ENCODE assay signal across 15 cellular contexts in genomic region chr3:136332776-136333175, GRCh38.
DNase-seq lines count a peak whose midpoint lies in the region; ATAC-seq and TF ChIP-seq lines count a peak whose summit lies in the region.
"Had no signal": no experiment of that assay in that cellular context is flagged by ENCODE, and none has a peak within 500 bp of the region (broad histone marks: within the 10 kb centered on the region; RNA-seq: fewer than 3 reads in every experiment).

No MANE protein-coding gene starts in this region.

- H3K4me3 Mint-ChIP-seq in natural killer cell = no peak overlapping the region
- H3K4me3 Mint-ChIP-seq in natural killer cell treated with Interleukin-12 subunit alpha and Interleukin-12 subunit beta and Interleukin-15 and Interleukin-18, amount 100 ng/mL, for 72 hours = no peak overlapping the region
- no peak overlapping the region for H3K4me3 Mint-ChIP-seq in activated CD8-positive, alpha-beta T cell treated with anti-CD3 and anti-CD28 coated beads for 36 hours
- H3K4me3 Mint-ChIP-seq: dendritic cell treated with granulocyte-macrophage colony-stimulating factor and Interleukin-4, amounts not matched to agents 40 ng/mL and 50 ng/mL, for 4 days had no signal

- H3K9me3 Mint-ChIP-seq in natural killer cell = no peaks in the 10 kb centered on the region
- no peaks in the 10 kb centered on the region for H3K9me3 Mint-ChIP-seq in natural killer cell treated with Interleukin-12 subunit alpha and Interleukin-12 subunit beta and Interleukin-15 and Interleukin-18, amount 100 ng/mL, for 72 hours
- no peaks in the 10 kb centered on the region for H3K9me3 Mint-ChIP-seq in activated CD8-positive, alpha-beta T cell treated with anti-CD3 and anti-CD28 coated beads for 36 hours
- H3K9me3 Mint-ChIP-seq: activated naive CD4-positive, alpha-beta T cell treated with anti-CD3 and anti-CD28 coated beads, Interleukin-2, amount 50 U/mL, for 72 hours; dendritic cell treated with granulocyte-macrophage colony-stimulating factor and Interleukin-4, amounts not matched to agents 40 ng/mL and 50 ng/mL, for 4 days had no signal

- peak overlapping the region; percentile 52 to 58 for H3K27ac Mint-ChIP-seq in natural killer cell
- H3K27ac Mint-ChIP-seq in natural killer cell treated with Interleukin-12 subunit alpha and Interleukin-12 subunit beta and Interleukin-15 and Interleukin-18, amount 100 ng/mL, for 72 hours = peak overlapping the region in 1 of 2 donors; percentile 72
- H3K27ac Mint-ChIP-seq in activated CD8-positive, alpha-beta T cell treated with anti-CD3 and anti-CD28 coated beads for 36 hours = no peak overlapping the region
- H3K27ac Mint-ChIP-seq: dendritic cell treated with granulocyte-macrophage colony-stimulating factor and Interleukin-4, amounts not matched to agents 40 ng/mL and 50 ng/mL, for 4 days had no signal

- CTCF ChIA-PET in activated CD8-positive, alpha-beta T cell treated with anti-CD3 and anti-CD28 coated beads for 36 hours (lab: Charles Lee) = interaction anchor here (1.0 to 1.9 kb wide), 2 partner anchors 18 to 291 kb away, joined by 3 to 5 read pairs; no protein-coding TSS in a partner anchor

- no peak for ATAC-seq in natural killer cell
- ATAC-seq in natural killer cell treated with Interleukin-12 subunit alpha and Interleukin-12 subunit beta and Interleukin-15 and Interleukin-18, amount 100 ng/mL, for 72 hours = no peak
- no peak for ATAC-seq in activated CD8-positive, alpha-beta T cell treated with anti-CD3 and anti-CD28 coated beads for 36 hours
- ATAC-seq in HG02798 (IDR thresholded peaks at IDR 0.05; ENCODE audit: poor library complexity, unreplicated experiment) = no peak
- ATAC-seq in GM18519 (IDR thresholded peaks at IDR 0.05; ENCODE audit: low FRiP score, unreplicated experiment) = no peak
- ATAC-seq in GM18520 (IDR thresholded peaks at IDR 0.05; ENCODE audit: unreplicated experiment) = no peak

- no peak for TF ChIP-seq CTCF in natural killer cell (IDR thresholded peaks at IDR 0.05)
- TF ChIP-seq CTCF in activated CD8-positive, alpha-beta T cell treated with anti-CD3 and anti-CD28 coated beads for 36 hours (IDR thresholded peaks at IDR 0.05) = no peak

- peaks cover 0 to 5% of the 10 kb centered on the region in 2 donors for H3K4me1 Mint-ChIP-seq in natural killer cell
- H3K4me1 Mint-ChIP-seq in natural killer cell treated with Interleukin-12 subunit alpha and Interleukin-12 subunit beta and Interleukin-15 and Interleukin-18, amount 100 ng/mL, for 72 hours (ENCODE audit: low read depth in 2 of 2) = peaks cover 0 to 7% of the 10 kb centered on the region in 2 donors
- peaks cover 2% of the 10 kb centered on the region for H3K4me1 Mint-ChIP-seq in activated CD8-positive, alpha-beta T cell treated with anti-CD3 and anti-CD28 coated beads for 36 hours (ENCODE audit: low read depth)

- no peak for DNase-seq in natural killer cell
- DNase-seq in natural killer cell treated with Interleukin-12 subunit alpha and Interleukin-12 subunit beta and Interleukin-15 and Interleukin-18, amount 100 ng/mL, for 72 hours (ENCODE audit: low spot score) = no peak
- DNase-seq in amniotic epithelial cell (ENCODE audit: low read depth) = peak; percentile 90
- peak; percentile 72 for DNase-seq in iris pigment epithelial cell (ENCODE audit: low read depth)
- DNase-seq in activated CD8-positive, alpha-beta T cell treated with anti-CD3 and anti-CD28 coated beads for 36 hours = no peak
- DNase-seq: DMS79, midbrain, NCI-H2081, NCI-H774, SHP77 treated with DMSO at 0.1 percent for 48 hours had no signal

- no peaks in the 10 kb centered on the region for H3K27me3 Mint-ChIP-seq in natural killer cell (ENCODE audit: low read depth in 2 of 2)
- H3K27me3 Mint-ChIP-seq in natural killer cell treated with Interleukin-12 subunit alpha and Interleukin-12 subunit beta and Interleukin-15 and Interleukin-18, amount 100 ng/mL, for 72 hours = no peaks in the 10 kb centered on the region
- no peaks in the 10 kb centered on the region for H3K27me3 Mint-ChIP-seq in activated CD8-positive, alpha-beta T cell treated with anti-CD3 and anti-CD28 coated beads for 36 hours
- H3K27me3 Mint-ChIP-seq: dendritic cell treated with granulocyte-macrophage colony-stimulating factor and Interleukin-4, amounts not matched to agents 40 ng/mL and 50 ng/mL, for 4 days had no signal

- intact Hi-C loops in natural killer cell (cut with micrococcal nuclease) = no loop called here
- intact Hi-C loops in activated CD8-positive, alpha-beta T cell treated with anti-CD3 and anti-CD28 coated beads for 36 hours (cut with micrococcal nuclease) = no loop called here

- POLR2A ChIA-PET in activated CD8-positive, alpha-beta T cell treated with anti-CD3 and anti-CD28 coated beads for 36 hours (lab: Charles Lee) = interaction anchor here (0.7 kb wide), 1 partner anchor 62 kb away, joined by 4 read pairs; no protein-coding TSS in a partner anchor

- peaks cover 2% of the 10 kb centered on the region for H3K36me3 Mint-ChIP-seq in natural killer cell
- peaks cover 5% of the 10 kb centered on the region for H3K36me3 Mint-ChIP-seq in natural killer cell treated with Interleukin-12 subunit alpha and Interleukin-12 subunit beta and Interleukin-15 and Interleukin-18, amount 100 ng/mL, for 72 hours
- H3K36me3 Mint-ChIP-seq in activated CD8-positive, alpha-beta T cell treated with anti-CD3 and anti-CD28 coated beads for 36 hours (ENCODE audit: low read depth) = peaks cover 38% of the 10 kb centered on the region

Comparison
In these comparisons a context has a peak if more than half of its experiments do, and no peak if none do; other contexts are left out.
1. DNase-seq: peak in amniotic epithelial cell (single experiment) and iris pigment epithelial cell (single experiment); none in natural killer cell (single experiment), natural killer cell treated with Interleukin-12 subunit alpha and Interleukin-12 subunit beta and Interleukin-15 and Interleukin-18, amount 100 ng/mL, for 72 hours (single experiment) and activated CD8-positive, alpha-beta T cell treated with anti-CD3 and anti-CD28 coated beads for 36 hours (single experiment).